In genomic region chr1:241097479-241097878, GRCh38 we compare ENCODE assay signal across 25 cellular contexts.
"Had no signal": no experiment of that assay in that cellular context is flagged by ENCODE, and none has a peak within 500 bp of the region (broad histone marks: within the 10 kb centered on the region; RNA-seq: fewer than 3 reads in every experiment).

No MANE protein-coding gene starts in this region.

- H3K27ac ChIP-seq: SJSA1, SK-N-MC had no signal

- FAIRE-seq: HepG2, RCC 7860 had no signal

- DNase-seq: IMR-90, Karpas-422, KG1, MG63, NCI-H1092, NCI-H1105 treated with DMSO at 0.1 percent for 48 hours, NCI-H1417 treated with DMSO at 0.1 percent for 48 hours, NCI-H146, NCI-H1694 treated with DMSO at 0.1 percent for 48 hours, NCI-H1930, NCI-H2081, NCI-H2107, NCI-H226, NCI-H446, NCI-H510A, NCI-H524 treated with DMSO at 0.1 percent for 48 hours, NCI-H69, NCI-H774, Right ventricle myocardium superior, RPMI8226, SIG-M5 had no signal

- H3K4me3 ChIP-seq: MG63, SJSA1, SK-N-MC had no signal

- H3K4me1 ChIP-seq: SJSA1 had no signal

- H3K27me3 ChIP-seq: MG63 had no signal

- H3K9me3 ChIP-seq: MG63, SJSA1 had no signal

- ATAC-seq: HepG2 had no signal

- H3K36me3 ChIP-seq: MG63, SJSA1 had no signal
